ENCODE assay signal across 17 cellular contexts in genomic region chr1:87134625-87135024, GRCh38.
DNase-seq lines count a peak whose midpoint lies in the region; ATAC-seq and TF ChIP-seq lines count a peak whose summit lies in the region.
"Had no signal": no experiment of that assay in that cellular context is flagged by ENCODE, and none has a peak within 500 bp of the region (broad histone marks: within the 10 kb centered on the region; RNA-seq: fewer than 3 reads in every experiment).

No MANE protein-coding gene starts in this region.

- intact Hi-C loops in right cardiac atrium (cut with DNase I), result loop anchor here in 2 of 4 donors (5.0 to 10.0 kb wide), 2 partner anchors 818 to 820 kb away; no protein-coding TSS in a partner anchor
- intact Hi-C loops in vagina (cut with DNase I), result no loop called here

- H3K9me3 ChIP-seq in right cardiac atrium (ENCODE audit: control insufficient read depth, low read length) (no peaks in the 10 kb centered on the region), osteoblast (ENCODE audit: low read depth, low read length) (no peaks in the 10 kb centered on the region), vagina (no peaks in the 10 kb centered on the region)
- H3K9me3 ChIP-seq: prostate gland, thoracic aorta had no signal

- H3K4me3 ChIP-seq in right cardiac atrium (ENCODE audit: low read length), result no peak overlapping the region
- no peak overlapping the region for H3K4me3 ChIP-seq in osteoblast (ENCODE audit: insufficient read depth, low read length)
- no peak overlapping the region for H3K4me3 ChIP-seq in vagina
- H3K4me3 ChIP-seq: cardiac muscle cell, prostate gland, thoracic aorta had no signal

- H3K27ac ChIP-seq in caudate nucleus (ENCODE audit: low read depth, low read length) (peak overlapping the region; percentile 36), right cardiac atrium (ENCODE audit: low read length) (no peak overlapping the region), osteoblast (ENCODE audit: low read depth, low read length) (no peak overlapping the region), vagina (peak overlapping the region; percentile 37)
- H3K27ac ChIP-seq: cardiac muscle cell, prostate gland, thoracic aorta had no signal

- H3K36me3 ChIP-seq in osteoblast (ENCODE audit: insufficient read depth, low read length) (no peaks in the 10 kb centered on the region), vagina (no peaks in the 10 kb centered on the region)
- H3K36me3 ChIP-seq: cardiac muscle cell, prostate gland, thoracic aorta had no signal

- WGBS in right cardiac atrium, result 34% methylated on average over 3 of the region's 3 CpGs

- no peak overlapping the region for H3K4me2 ChIP-seq in osteoblast (ENCODE audit: insufficient read depth, low read length)

- peak overlapping the region; percentile 54 for H2AFZ ChIP-seq in osteoblast (ENCODE audit: low read length)

- peak; percentile 67 to 72 for ATAC-seq in right cardiac atrium
- no peak for ATAC-seq in HG02610 (IDR thresholded peaks at IDR 0.05; ENCODE audit: unreplicated experiment)
- ATAC-seq: activated naive CD8-positive, alpha-beta T cell treated with anti-CD3 and anti-CD28 coated beads, Interleukin-2, amount 50 U/mL, for 24 hours; naive thymus-derived CD8-positive, alpha-beta T cell had no signal

- peak in 30 of 61 donors; percentile 10 to 74 (median 24) for DNase-seq in caudate nucleus (lab: John Stamatoyannopoulos, UW)
- peak; percentile 72 to 81 (median 80) for DNase-seq in right cardiac atrium
- peak; percentile 65 for DNase-seq in osteoblast (ENCODE audit: insufficient read length, low spot score, missing footprints)
- no peak for DNase-seq in vagina (ENCODE audit: extremely low spot score in 2 of 2)
- DNase-seq in activated CD8-positive, alpha-beta memory T cell treated with anti-CD3 and anti-CD28 coated beads for 24 hours, result no peak
- no peak for DNase-seq in NK-92 treated with Interleukin-12 subunit alpha and Interleukin-12 subunit beta, amount 100 ng/mL, for 24 hours (lab: John Stamatoyannopoulos, UW)
- DNase-seq: activated naive CD8-positive, alpha-beta T cell treated with anti-CD3 and anti-CD28 coated beads, Interleukin-2, amount 50 U/mL, for 24 hours; Kasumi-1; naive thymus-derived CD8-positive, alpha-beta T cell; NCI-H1092; NCI-H2029 treated with DMSO at 0.1 percent for 48 hours; NCI-H510A; stimulated activated CD4-positive, alpha-beta T cell treated with anti-CD3 and anti-CD28 coated beads, Interleukin-12 subunit alpha, Interleukin-12 subunit beta, amount 100 ng/mL, for 4 hours had no signal

- H3K27me3 ChIP-seq in right cardiac atrium (ENCODE audit: control insufficient read depth, insufficient read depth) (no peaks in the 10 kb centered on the region), osteoblast (ENCODE audit: insufficient read depth, low read length) (no peaks in the 10 kb centered on the region), vagina (no peaks in the 10 kb centered on the region)
- H3K27me3 ChIP-seq: cardiac muscle cell had no signal

- no peak for TF ChIP-seq POLR2A in vagina (IDR thresholded peaks at IDR 0.05)

- no peak for TF ChIP-seq CTCF in osteoblast (IDR thresholded peaks at IDR 0.05; ENCODE audit: extremely low read depth, low read depth, low read length)
- TF ChIP-seq CTCF in vagina (IDR thresholded peaks at IDR 0.05), result no peak

- H3K79me2 ChIP-seq in osteoblast (ENCODE audit: insufficient read depth, low read length), result no peaks in the 10 kb centered on the region

- H3K4me1 ChIP-seq in right cardiac atrium (ENCODE audit: control insufficient read depth, insufficient read depth, low read length), result no peaks in the 10 kb centered on the region
- peaks cover 3% of the 10 kb centered on the region for H3K4me1 ChIP-seq in osteoblast (ENCODE audit: insufficient read depth, low read length)
- H3K4me1 ChIP-seq in vagina, result peaks cover 30% of the 10 kb centered on the region
- H3K4me1 ChIP-seq: prostate gland had no signal

- no peaks in the 10 kb centered on the region for H4K20me1 ChIP-seq in osteoblast (ENCODE audit: insufficient read depth, low read length)

Comparison
In these comparisons a context has a peak if more than half of its experiments do, and no peak if none do; other contexts are left out.
1. DNase-seq: peak in right cardiac atrium (3 of 3) and osteoblast (single experiment); none in vagina (0 of 2), activated CD8-positive, alpha-beta memory T cell treated with anti-CD3 and anti-CD28 coated beads for 24 hours (single experiment) and NK-92 treated with Interleukin-12 subunit alpha and Interleukin-12 subunit beta, amount 100 ng/mL, for 24 hours (single experiment).
2. H3K27ac ChIP-seq: peak in caudate nucleus (single experiment) and vagina (single experiment); none in right cardiac atrium (single experiment) and osteoblast (single experiment).